In genomic region chr15:22956980-22957264, GRCh38 we compare ENCODE assay signal across 20 cellular contexts. TPM values are rescaled to one million over a fixed set of nuclear protein-coding genes. Genes with fewer than 3 reads are reported as not detected.
A peak's percentile ranks its signal among the peaks of the same experiment; 100 is the strongest.
DNase-seq lines count a peak whose midpoint lies in the region; ATAC-seq and TF ChIP-seq lines count a peak whose summit lies in the region.
"Had no signal": no experiment of that assay in that cellular context is flagged by ENCODE, and none has a peak within 500 bp of the region (broad histone marks: within the 10 kb centered on the region; RNA-seq: fewer than 3 reads in every experiment).

No MANE protein-coding gene starts in this region.

- H3K27ac ChIP-seq in angular gyrus (ENCODE audit: low read depth, low read length), result peak overlapping the region; percentile 3
- H3K27ac ChIP-seq in tibial artery, result peak overlapping the region; percentile 76 to 77
- H3K27ac ChIP-seq: cardiac muscle cell, KMS-11, prostate gland, SJSA1 had no signal

- peak; percentile 14 for ATAC-seq in left colon

- H3K9me3 ChIP-seq in tibial artery, result no peaks in the 10 kb centered on the region
- H3K9me3 ChIP-seq: prostate gland, SJSA1, stomach had no signal

- H3K36me3 ChIP-seq in tibial artery, result no peaks in the 10 kb centered on the region
- H3K36me3 ChIP-seq: cardiac muscle cell, prostate gland, SJSA1, stomach had no signal

- no peak overlapping the region for H3K4me3 ChIP-seq in tibial artery
- H3K4me3 ChIP-seq: cardiac muscle cell, prostate gland, SJSA1, stomach had no signal

- peaks cover 10 to 100% (median 79%) of the 10 kb centered on the region in 4 donors for H3K4me1 ChIP-seq in tibial artery

- DNase-seq in NOMO-1 (lab: John Stamatoyannopoulos, UW; ENCODE audit: unreplicated experiment in 2 of 2), result peak; percentile 86 to 92
- DNase-seq in left colon, result no peak
- DNase-seq in tibial artery, result no peak
- DNase-seq in COLO668 (lab: John Stamatoyannopoulos, UW; ENCODE audit: unreplicated experiment), result no peak
- DNase-seq in NCI-H2227 (lab: John Stamatoyannopoulos, UW; ENCODE audit: unreplicated experiment), result no peak
- DNase-seq in NCI-H1105 (lab: John Stamatoyannopoulos, UW), result no peak
- DNase-seq: activated CD4-positive, alpha-beta T cell treated with anti-CD3 and anti-CD28 coated beads, Interleukin-2, amount 50 U/mL, for 48 hours; activated effector memory CD4-positive, alpha-beta T cell treated with anti-CD3 and anti-CD28 coated beads, Interleukin-2, amount 50 U/mL, for 16 hours; DMS79 treated with DMSO at 0.1 percent for 48 hours; foreskin fibroblast; kidney; NCI-H1092; NCI-H2029 treated with DMSO at 0.1 percent for 48 hours; stomach; T-helper 2 cell had no signal

- intact Hi-C loops in left colon (cut with DNase I, micrococcal nuclease), result no loop called here
- intact Hi-C loops in tibial artery (cut with DNase I; ENCODE audit: low total_unique reads), result no loop called here

- no peak for TF ChIP-seq CTCF in tibial artery (IDR thresholded peaks at IDR 0.05)

- H3K27me3 ChIP-seq in tibial artery, result no peaks in the 10 kb centered on the region
- H3K27me3 ChIP-seq: cardiac muscle cell, SJSA1, stomach had no signal

RNA-seq across cellular contexts. Expression of gene CYFIP1, which starts 23.2 kb away (rescaled TPM):
- 100 to 1,000 TPM; 163 to 192 TPM for total RNA-seq in left colon

Comparison
In these comparisons a context has a peak if more than half of its experiments do, and no peak if none do; other contexts are left out.
1. DNase-seq: peak in NOMO-1 (2 of 2); none in left colon (0 of 2), tibial artery (0 of 2), COLO668 (single experiment), NCI-H2227 (single experiment) and NCI-H1105 (single experiment).